ENCODE assay signal across 20 cellular contexts in the genomic region with DNA sequence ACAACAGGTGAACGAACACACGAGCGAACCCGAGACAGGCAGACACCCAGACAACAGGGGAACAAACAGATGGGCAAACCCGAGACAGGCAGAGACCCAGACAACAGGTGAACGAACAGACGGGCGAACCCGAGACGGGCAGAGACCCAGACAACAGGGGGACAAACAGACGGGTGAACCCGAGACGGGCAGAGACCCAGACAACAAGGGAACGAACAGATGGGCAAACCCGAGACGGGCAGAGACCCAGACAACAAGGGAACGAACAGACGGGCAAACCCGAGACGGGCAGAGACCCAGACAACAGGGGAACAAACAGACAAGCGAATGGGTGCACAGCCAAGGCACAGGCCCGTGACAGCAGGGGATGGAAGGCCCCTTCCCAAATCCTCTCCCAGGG.
A peak's percentile ranks its signal among the peaks of the same experiment; 100 is the strongest.
DNase-seq lines count a peak whose midpoint lies in the region; ATAC-seq and TF ChIP-seq lines count a peak whose summit lies in the region.
"Had no signal": no experiment of that assay in that cellular context is flagged by ENCODE, and none has a peak within 500 bp of the region (broad histone marks: within the 10 kb centered on the region; RNA-seq: fewer than 3 reads in every experiment).

No MANE protein-coding gene starts in this region.

- peaks cover 35% of the 10 kb centered on the region for H4K20me1 ChIP-seq in Loucy (ENCODE audit: insufficient read depth, low read length, poor library complexity, severe bottlenecking)

- H3F3A ChIP-seq in Loucy (ENCODE audit: low read depth): no peaks in the 10 kb centered on the region

- peaks cover 26% of the 10 kb centered on the region for H3K4me1 Mint-ChIP-seq in activated naive CD8-positive, alpha-beta T cell (ENCODE audit: low read depth)
- H3K4me1 Mint-ChIP-seq in activated naive CD8-positive, alpha-beta T cell treated with anti-CD3 and anti-CD28 coated beads, Interleukin-2, amount 50 U/mL, for 24 hours: peaks cover 21% of the 10 kb centered on the region
- H3K4me1 Mint-ChIP-seq in stimulated activated memory B cell treated with anti-CD40 and anti-IgM and Interleukin-4, amounts not matched to agents 10 μg/mL and 1 μg/mL and 100 μg/mL, for 72 hours: peaks cover 29% of the 10 kb centered on the region

- H3K9me2 ChIP-seq in Loucy (replicated peaks; ENCODE audit: low read depth, low read length): no peaks in the 10 kb centered on the region

- ATAC-seq in activated naive CD8-positive, alpha-beta T cell treated with anti-CD3 and anti-CD28 coated beads, Interleukin-2, amount 50 U/mL, for 24 hours: no peak
- no peak for ATAC-seq in stimulated activated memory B cell treated with anti-CD40 and anti-IgM and Interleukin-4, amounts not matched to agents 10 μg/mL and 1 μg/mL and 100 μg/mL, for 72 hours
- ATAC-seq in sciatic nerve (no peak), GM18861 (IDR thresholded peaks at IDR 0.05; ENCODE audit: unreplicated experiment) (no peak)
- ATAC-seq: lower lobe of right lung, mucosa of descending colon, upper lobe of right lung had no signal

- peaks cover 38% of the 10 kb centered on the region for H3K4me1 ChIP-seq in Loucy (ENCODE audit: insufficient read depth, low read length, poor library complexity, severe bottlenecking)
- H3K4me1 ChIP-seq: lower lobe of right lung, upper lobe of right lung had no signal

- H3K9me3 Mint-ChIP-seq in activated naive CD8-positive, alpha-beta T cell (ENCODE audit: low read depth): no peaks in the 10 kb centered on the region
- no peaks in the 10 kb centered on the region for H3K9me3 Mint-ChIP-seq in activated naive CD8-positive, alpha-beta T cell treated with anti-CD3 and anti-CD28 coated beads, Interleukin-2, amount 50 U/mL, for 24 hours
- no peaks in the 10 kb centered on the region for H3K9me3 Mint-ChIP-seq in stimulated activated memory B cell treated with anti-CD40 and anti-IgM and Interleukin-4, amounts not matched to agents 10 μg/mL and 1 μg/mL and 100 μg/mL, for 72 hours
- H3K9me3 Mint-ChIP-seq: activated CD4-positive, alpha-beta memory T cell treated with anti-CD3 and anti-CD28 coated beads for 36 hours; activated naive CD8-positive, alpha-beta T cell treated with anti-CD3 and anti-CD28 coated beads, Interleukin-2, amount 10 ng/mL, durations not matched to agents 7 days and 5 days; activated T-helper 2 cell treated with anti-CD3 and anti-CD28 coated beads, Interferon-gamma antibody, Interleukin-2, Interleukin-4, amounts not matched to agents 10 μg/mL and 5 μg/mL and 100 μg/mL, durations not matched to agents 14 hours and 24 hours and 36 hours had no signal

- H3K27me3 Mint-ChIP-seq in activated naive CD8-positive, alpha-beta T cell: no peaks in the 10 kb centered on the region
- H3K27me3 Mint-ChIP-seq in activated naive CD8-positive, alpha-beta T cell treated with anti-CD3 and anti-CD28 coated beads, Interleukin-2, amount 50 U/mL, for 24 hours: no peaks in the 10 kb centered on the region
- no peaks in the 10 kb centered on the region for H3K27me3 Mint-ChIP-seq in stimulated activated memory B cell treated with anti-CD40 and anti-IgM and Interleukin-4, amounts not matched to agents 10 μg/mL and 1 μg/mL and 100 μg/mL, for 72 hours
- H3K27me3 Mint-ChIP-seq: activated CD4-positive, alpha-beta memory T cell treated with anti-CD3 and anti-CD28 coated beads for 36 hours had no signal

- no peak for TF ChIP-seq CTCF in Loucy (conservative IDR thresholded peaks at IDR 0.05; ENCODE audit: low read length)

- no peak overlapping the region for H3K27ac Mint-ChIP-seq in activated naive CD8-positive, alpha-beta T cell
- H3K27ac Mint-ChIP-seq in activated naive CD8-positive, alpha-beta T cell treated with anti-CD3 and anti-CD28 coated beads, Interleukin-2, amount 50 U/mL, for 24 hours: no peak overlapping the region
- H3K27ac Mint-ChIP-seq in stimulated activated memory B cell treated with anti-CD40 and anti-IgM and Interleukin-4, amounts not matched to agents 10 μg/mL and 1 μg/mL and 100 μg/mL, for 72 hours: peak overlapping the region; percentile 68
- H3K27ac Mint-ChIP-seq: activated CD4-positive, alpha-beta memory T cell treated with anti-CD3 and anti-CD28 coated beads for 36 hours; activated naive CD8-positive, alpha-beta T cell treated with anti-CD3 and anti-CD28 coated beads, Interleukin-2, amount 10 ng/mL, durations not matched to agents 7 days and 5 days; activated T-helper 2 cell treated with anti-CD3 and anti-CD28 coated beads, Interferon-gamma antibody, Interleukin-2, Interleukin-4, amounts not matched to agents 10 μg/mL and 5 μg/mL and 100 μg/mL, durations not matched to agents 14 hours and 24 hours and 36 hours had no signal

- H3K27me3 ChIP-seq in Loucy (ENCODE audit: insufficient read depth, low read length, poor library complexity, severe bottlenecking): no peaks in the 10 kb centered on the region
- H3K27me3 ChIP-seq: brain microvascular endothelial cell, upper lobe of right lung had no signal

- peak overlapping the region; percentile 23 for H3K4me3 Mint-ChIP-seq in activated naive CD8-positive, alpha-beta T cell
- H3K4me3 Mint-ChIP-seq in activated naive CD8-positive, alpha-beta T cell treated with anti-CD3 and anti-CD28 coated beads, Interleukin-2, amount 50 U/mL, for 24 hours: no peak overlapping the region
- no peak overlapping the region for H3K4me3 Mint-ChIP-seq in stimulated activated memory B cell treated with anti-CD40 and anti-IgM and Interleukin-4, amounts not matched to agents 10 μg/mL and 1 μg/mL and 100 μg/mL, for 72 hours
- H3K4me3 Mint-ChIP-seq: activated CD4-positive, alpha-beta memory T cell treated with anti-CD3 and anti-CD28 coated beads for 36 hours; activated naive CD8-positive, alpha-beta T cell treated with anti-CD3 and anti-CD28 coated beads, Interleukin-2, amount 10 ng/mL, durations not matched to agents 7 days and 5 days had no signal

- peak overlapping the region; percentile 27 for H3K4me3 ChIP-seq in Loucy (ENCODE audit: low read length, poor library complexity, severe bottlenecking)
- H3K4me3 ChIP-seq: lower lobe of right lung, mucosa of descending colon, upper lobe of right lung had no signal

- H3K4me2 ChIP-seq in Loucy (ENCODE audit: low read depth, low read length, poor library complexity, severe bottlenecking): peak overlapping the region; percentile 27

- no peak overlapping the region for H3K9ac ChIP-seq in Loucy (ENCODE audit: low read depth, low read length, poor library complexity, severe bottlenecking)

- peaks cover 7% of the 10 kb centered on the region for H3K36me3 Mint-ChIP-seq in activated naive CD8-positive, alpha-beta T cell
- peaks cover 18% of the 10 kb centered on the region for H3K36me3 Mint-ChIP-seq in activated naive CD8-positive, alpha-beta T cell treated with anti-CD3 and anti-CD28 coated beads, Interleukin-2, amount 50 U/mL, for 24 hours (ENCODE audit: low read depth)
- H3K36me3 Mint-ChIP-seq in stimulated activated memory B cell treated with anti-CD40 and anti-IgM and Interleukin-4, amounts not matched to agents 10 μg/mL and 1 μg/mL and 100 μg/mL, for 72 hours: peaks cover 44% of the 10 kb centered on the region

- intact Hi-C loops in sciatic nerve (cut with DNase I): no loop called here

- peaks cover 72% of the 10 kb centered on the region for H3K79me2 ChIP-seq in Loucy (ENCODE audit: insufficient read depth, low read length)

- H3K9me3 ChIP-seq in Loucy (ENCODE audit: insufficient read depth, low read depth, low read length): no peaks in the 10 kb centered on the region
- H3K9me3 ChIP-seq: lower lobe of right lung, mucosa of descending colon, upper lobe of right lung had no signal

- H2AFZ ChIP-seq in Loucy (ENCODE audit: low read length): no peak overlapping the region

- no peak for DNase-seq in activated naive CD8-positive, alpha-beta T cell treated with anti-CD3 and anti-CD28 coated beads, Interleukin-2, amount 50 U/mL, for 24 hours
- DNase-seq in cerebellum (ENCODE audit: low spot score): peak; percentile 48
- no peak for DNase-seq in sciatic nerve (ENCODE audit: low spot score)
- no peak for DNase-seq in iPS-NIHi7 (ENCODE audit: extremely low spot score)
- DNase-seq: activated CD4-positive, alpha-beta memory T cell treated with anti-CD3 and anti-CD28 coated beads for 36 hours; activated CD4-positive, CD25-positive, alpha-beta regulatory T cell; activated CD8-positive, alpha-beta memory T cell treated with anti-CD3 and anti-CD28 coated beads, Interleukin-2, amount 50 U/mL, for 48 hours; activated naive CD8-positive, alpha-beta T cell treated with anti-CD3 and anti-CD28 coated beads, Interleukin-2, amount 10 ng/mL, durations not matched to agents 7 days and 5 days; brain microvascular endothelial cell; mucosa of descending colon; NCI-H1092; NCI-H2029 treated with DMSO at 0.1 percent for 48 hours; NCI-H446 treated with DMSO at 0.1 percent for 48 hours; upper lobe of right lung had no signal

- H3K36me3 ChIP-seq in Loucy (ENCODE audit: insufficient read depth, low read length): peaks cover 37% of the 10 kb centered on the region; the same call in 1 of the 2 replicates
- H3K36me3 ChIP-seq: brain microvascular endothelial cell had no signal
